17 cellular contexts compared by ENCODE assay signal in genomic region chr10:96842896-96843723, GRCh38. TPM values are rescaled to one million over a fixed set of nuclear protein-coding genes. Genes with fewer than 3 reads are reported as not detected.
DNase-seq lines count a peak whose midpoint lies in the region; ATAC-seq and TF ChIP-seq lines count a peak whose summit lies in the region.
"Had no signal": no experiment of that assay in that cellular context is flagged by ENCODE, and none has a peak within 500 bp of the region (broad histone marks: within the 10 kb centered on the region; RNA-seq: fewer than 3 reads in every experiment).

No MANE protein-coding gene starts in this region.

- no peak overlapping the region for H3K4me3 Mint-ChIP-seq in Calu3 (ENCODE audit: low read depth, unreplicated experiment)
- peak overlapping the region in 3 of 5 donors; percentile 12 to 24 (median 14) for H3K4me3 Mint-ChIP-seq in immature natural killer cell
- no peak overlapping the region for H3K4me3 Mint-ChIP-seq in nephron
- H3K4me3 Mint-ChIP-seq: activated naive CD8-positive, alpha-beta T cell treated with anti-CD3 and anti-CD28 coated beads, Interleukin-2, amount 10 ng/mL, durations not matched to agents 7 days and 5 days had no signal

- peaks cover 60% of the 10 kb centered on the region for H3K4me1 ChIP-seq in RWPE2 (ENCODE audit: insufficient read depth, poor library complexity, severe bottlenecking)

- DNase-seq in Calu3, result no peak
- no peak for DNase-seq in RWPE2 (ENCODE audit: low spot score)
- DNase-seq in immature natural killer cell, result no peak
- no peak for DNase-seq in coronary artery (ENCODE audit: low spot score)
- no peak for DNase-seq in NCI-H526 (lab: John Stamatoyannopoulos, UW)
- DNase-seq: activated CD4-positive, alpha-beta T cell treated with anti-CD3 and anti-CD28 coated beads, Interleukin-2, amount 50 U/mL, for 4 hours; activated naive CD8-positive, alpha-beta T cell treated with anti-CD3 and anti-CD28 coated beads, Interleukin-2, amount 10 ng/mL, durations not matched to agents 7 days and 5 days; caudate nucleus; DMS 273 treated with DMSO at 0.1 percent for 48 hours; KBM-7; NCI-H1092; NCI-H774 had no signal

- no TSS peak for BruUV-seq in Calu3 (replicated peaks; lab: Mats Ljungman, UMichigan)

- peaks cover 11% of the 10 kb centered on the region for H3K36me3 Mint-ChIP-seq in Calu3 (ENCODE audit: insufficient read depth, unreplicated experiment)
- no peaks in the 10 kb centered on the region for H3K36me3 Mint-ChIP-seq in immature natural killer cell
- peaks cover 11% of the 10 kb centered on the region for H3K36me3 Mint-ChIP-seq in nephron (ENCODE audit: low read depth)

- H3K4me3 ChIP-seq in RWPE2 (ENCODE audit: severe bottlenecking) (no peak overlapping the region), coronary artery (no peak overlapping the region)
- H3K4me3 ChIP-seq: lung, suprapubic skin had no signal

- peak overlapping the region; percentile 76 for H3K27ac ChIP-seq in RWPE2 (ENCODE audit: poor library complexity, severe bottlenecking)
- no peak overlapping the region for H3K27ac ChIP-seq in coronary artery
- H3K27ac ChIP-seq: suprapubic skin had no signal

- CTCF ChIA-PET in Calu3 (lab: Charles Lee), result no interaction called here

- ATAC-seq in RWPE2 (ENCODE audit: low read depth) (peak; percentile 49), GM21619 (IDR thresholded peaks at IDR 0.05; ENCODE audit: unreplicated experiment) (no peak), GM21381 (IDR thresholded peaks at IDR 0.05; ENCODE audit: unreplicated experiment) (no peak)

- H3K27me3 ChIP-seq in RWPE2 (ENCODE audit: insufficient read depth, poor library complexity, severe bottlenecking), result no peaks in the 10 kb centered on the region
- H3K27me3 ChIP-seq: suprapubic skin had no signal

- TF ChIP-seq CTCF in Calu3 (IDR thresholded peaks at IDR 0.05; ENCODE audit: unreplicated experiment), result no peak
- TF ChIP-seq CTCF in RWPE2 (IDR thresholded peaks at IDR 0.05; ENCODE audit: poor library complexity, severe bottlenecking), result no peak
- TF ChIP-seq CTCF in nephron (IDR thresholded peaks at IDR 0.05; ENCODE audit: unreplicated experiment in 3 of 3), result no peak
- TF ChIP-seq CTCF in coronary artery (IDR thresholded peaks at IDR 0.05), result no peak

- no peaks in the 10 kb centered on the region for H3K27me3 Mint-ChIP-seq in Calu3 (ENCODE audit: unreplicated experiment)
- H3K27me3 Mint-ChIP-seq in immature natural killer cell (ENCODE audit: low read depth in 3 of 3), result peaks cover 0 to 1% (median 0%) of the 10 kb centered on the region in 3 donors
- no peaks in the 10 kb centered on the region for H3K27me3 Mint-ChIP-seq in nephron (ENCODE audit: low read depth)
- H3K27me3 Mint-ChIP-seq: activated naive CD8-positive, alpha-beta T cell treated with anti-CD3 and anti-CD28 coated beads, Interleukin-2, amount 10 ng/mL, durations not matched to agents 7 days and 5 days had no signal

- H3K4me1 Mint-ChIP-seq in Calu3 (ENCODE audit: low read depth, unreplicated experiment) (peaks cover 39% of the 10 kb centered on the region), immature natural killer cell (peaks cover 65 to 87% of the 10 kb centered on the region in 2 donors), nephron (peaks cover 23% of the 10 kb centered on the region)

- peaks cover 6% of the 10 kb centered on the region for H3K36me3 ChIP-seq in RWPE2 (ENCODE audit: low read depth)
- H3K36me3 ChIP-seq: suprapubic skin had no signal

- H3K27ac Mint-ChIP-seq in Calu3 (ENCODE audit: unreplicated experiment) (peak overlapping the region; percentile 29), immature natural killer cell (peak overlapping the region in 1 of 6 donors; percentile 24), nephron (peak overlapping the region; percentile 33 to 53 (median 36))
- H3K27ac Mint-ChIP-seq: activated naive CD8-positive, alpha-beta T cell treated with anti-CD3 and anti-CD28 coated beads, Interleukin-2, amount 10 ng/mL, durations not matched to agents 7 days and 5 days had no signal

- H3K9me3 ChIP-seq in RWPE2 (ENCODE audit: severe bottlenecking), result no peaks in the 10 kb centered on the region
- H3K9me3 ChIP-seq: suprapubic skin had no signal

- intact Hi-C loops in Calu3 (cut with micrococcal nuclease; ENCODE audit: unreplicated experiment), result no loop called here

- H3K9me3 Mint-ChIP-seq in Calu3 (ENCODE audit: low read depth, unreplicated experiment) (no peaks in the 10 kb centered on the region), immature natural killer cell (no peaks in the 10 kb centered on the region), nephron (no peaks in the 10 kb centered on the region)
- H3K9me3 Mint-ChIP-seq: activated naive CD8-positive, alpha-beta T cell treated with anti-CD3 and anti-CD28 coated beads, Interleukin-2, amount 10 ng/mL, durations not matched to agents 7 days and 5 days had no signal

RNA-seq across cellular contexts. Expression of gene LCOR, which starts 11.0 kb away (rescaled TPM):
- 50.1 and 52.8 TPM in 2 replicates for total RNA-seq in Calu3 (2022)
- 10 to 100 TPM; 14.1 to 35.1 (median 27.0) TPM for polyA plus RNA-seq in immature natural killer cell

Comparison
In these comparisons a context has a peak if more than half of its experiments do, and no peak if none do; other contexts are left out.
1. H3K4me3 Mint-ChIP-seq: peak in immature natural killer cell (3 of 5); none in Calu3 (single experiment) and nephron (0 of 3).